10 cellular contexts compared by ENCODE assay signal in genomic region chr5:113433862-113434612, GRCh38. TPM values are rescaled to one million over a fixed set of nuclear protein-coding genes. Genes with fewer than 3 reads are reported as not detected.
"Had no signal": no experiment of that assay in that cellular context is flagged by ENCODE, and none has a peak within 500 bp of the region (broad histone marks: within the 10 kb centered on the region; RNA-seq: fewer than 3 reads in every experiment).

No MANE protein-coding gene starts in this region.

- H3K9ac ChIP-seq: GM23248 had no signal

- DNase-seq: GM23248, GOT3, H7, HFFc6, KBM-7 had no signal

- H2AFZ ChIP-seq: GM23248 had no signal

- H3K4me3 ChIP-seq: GM23248, HAP-1 had no signal

- H3K4me1 ChIP-seq: HAP-1 had no signal

- H3K36me3 ChIP-seq: HAP-1 had no signal

- H3K27ac ChIP-seq: GM23248 had no signal

- H3K27ac Mint-ChIP-seq: HFFc6 had no signal

- H3K9me3 ChIP-seq: HAP-1 had no signal

- H3K4me3 Mint-ChIP-seq: HFFc6, IgD-negative memory B cell had no signal

- H3K9me3 Mint-ChIP-seq: HFFc6, IgD-negative memory B cell had no signal

- H3K4me1 Mint-ChIP-seq: IgD-negative memory B cell had no signal

- H3K36me3 Mint-ChIP-seq: IgD-negative memory B cell had no signal

- ATAC-seq: HCT116 had no signal

RNA-seq across cellular contexts. Expression of gene TSSK1B, which starts 0.8 kb away (rescaled TPM):
- total RNA-seq: GM23248, H4, H7, HFFc6, HT-29 had no signal
- polyA plus RNA-seq: GM23248, IgD-negative memory B cell had no signal

RNA-seq across cellular contexts. Expression of gene MCC, which starts 54.2 kb away (rescaled TPM):
- total RNA-seq: HT-29 had no signal
